Comparison of ENCODE assay signal across 2 cellular contexts in the genomic region with DNA sequence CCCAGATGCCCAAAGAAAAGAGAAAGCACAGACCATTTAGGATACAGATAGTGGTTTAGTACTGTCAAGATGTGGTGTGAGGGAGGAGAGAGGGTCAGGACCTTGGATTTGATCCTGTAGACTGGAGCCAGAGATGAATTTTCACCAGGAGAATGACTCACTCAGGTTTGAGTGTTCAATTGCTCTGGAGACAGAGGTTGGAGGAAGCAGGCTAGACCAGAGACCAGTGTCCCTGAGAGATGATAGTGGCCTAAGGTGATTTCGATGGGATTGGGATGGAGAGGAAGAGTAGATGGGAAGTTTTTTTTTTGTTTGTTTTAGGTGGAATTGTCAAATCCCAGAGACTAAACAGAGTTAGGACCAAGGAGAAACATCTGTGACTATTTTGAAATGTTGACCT.
TF ChIP-seq lines count a peak whose summit lies in the region.

No MANE protein-coding gene starts in this region.

TF ChIP-seq in IMR-90, 13 proteins besides CTCF, POLR2A, EP300 and RAD21:
- TF ChIP-seq, protein P1, sequence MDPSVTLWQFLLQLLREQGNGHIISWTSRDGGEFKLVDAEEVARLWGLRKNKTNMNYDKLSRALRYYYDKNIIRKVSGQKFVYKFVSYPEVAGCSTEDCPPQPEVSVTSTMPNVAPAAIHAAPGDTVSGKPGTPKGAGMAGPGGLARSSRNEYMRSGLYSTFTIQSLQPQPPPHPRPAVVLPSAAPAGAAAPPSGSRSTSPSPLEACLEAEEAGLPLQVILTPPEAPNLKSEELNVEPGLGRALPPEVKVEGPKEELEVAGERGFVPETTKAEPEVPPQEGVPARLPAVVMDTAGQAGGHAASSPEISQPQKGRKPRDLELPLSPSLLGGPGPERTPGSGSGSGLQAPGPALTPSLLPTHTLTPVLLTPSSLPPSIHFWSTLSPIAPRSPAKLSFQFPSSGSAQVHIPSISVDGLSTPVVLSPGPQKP (IDR thresholded peaks at IDR 0.05; ENCODE audit: borderline replicate concordance, low read depth, low read length), result no peak
- TF ChIP-seq CHD1 (IDR thresholded peaks at IDR 0.05; ENCODE audit: low read depth, low read length) (0 out of 2 replicates have a peak, but pooled peaks have one; percentile 9), MAFK (IDR thresholded peaks at IDR 0.05; ENCODE audit: low read depth, low read length) (no peak)

TF ChIP-seq in GM12878, 131 proteins besides CTCF, POLR2A, EP300 and RAD21:
- TF ChIP-seq, protein P2, sequence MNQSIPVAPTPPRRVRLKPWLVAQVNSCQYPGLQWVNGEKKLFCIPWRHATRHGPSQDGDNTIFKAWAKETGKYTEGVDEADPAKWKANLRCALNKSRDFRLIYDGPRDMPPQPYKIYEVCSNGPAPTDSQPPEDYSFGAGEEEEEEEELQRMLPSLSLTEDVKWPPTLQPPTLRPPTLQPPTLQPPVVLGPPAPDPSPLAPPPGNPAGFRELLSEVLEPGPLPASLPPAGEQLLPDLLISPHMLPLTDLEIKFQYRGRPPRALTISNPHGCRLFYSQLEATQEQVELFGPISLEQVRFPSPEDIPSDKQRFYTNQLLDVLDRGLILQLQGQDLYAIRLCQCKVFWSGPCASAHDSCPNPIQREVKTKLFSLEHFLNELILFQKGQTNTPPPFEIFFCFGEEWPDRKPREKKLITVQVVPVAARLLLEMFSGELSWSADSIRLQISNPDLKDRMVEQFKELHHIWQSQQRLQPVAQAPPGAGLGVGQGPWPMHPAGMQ (IDR thresholded peaks at IDR 0.05; ENCODE audit: borderline replicate concordance), result no peak
- TF ChIP-seq, protein P3, sequence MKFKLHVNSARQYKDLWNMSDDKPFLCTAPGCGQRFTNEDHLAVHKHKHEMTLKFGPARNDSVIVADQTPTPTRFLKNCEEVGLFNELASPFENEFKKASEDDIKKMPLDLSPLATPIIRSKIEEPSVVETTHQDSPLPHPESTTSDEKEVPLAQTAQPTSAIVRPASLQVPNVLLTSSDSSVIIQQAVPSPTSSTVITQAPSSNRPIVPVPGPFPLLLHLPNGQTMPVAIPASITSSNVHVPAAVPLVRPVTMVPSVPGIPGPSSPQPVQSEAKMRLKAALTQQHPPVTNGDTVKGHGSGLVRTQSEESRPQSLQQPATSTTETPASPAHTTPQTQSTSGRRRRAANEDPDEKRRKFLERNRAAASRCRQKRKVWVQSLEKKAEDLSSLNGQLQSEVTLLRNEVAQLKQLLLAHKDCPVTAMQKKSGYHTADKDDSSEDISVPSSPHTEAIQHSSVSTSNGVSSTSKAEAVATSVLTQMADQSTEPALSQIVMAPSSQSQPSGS (IDR thresholded peaks at IDR 0.05; ENCODE audit: low read length), result no peak
- TF ChIP-seq, protein P4, sequence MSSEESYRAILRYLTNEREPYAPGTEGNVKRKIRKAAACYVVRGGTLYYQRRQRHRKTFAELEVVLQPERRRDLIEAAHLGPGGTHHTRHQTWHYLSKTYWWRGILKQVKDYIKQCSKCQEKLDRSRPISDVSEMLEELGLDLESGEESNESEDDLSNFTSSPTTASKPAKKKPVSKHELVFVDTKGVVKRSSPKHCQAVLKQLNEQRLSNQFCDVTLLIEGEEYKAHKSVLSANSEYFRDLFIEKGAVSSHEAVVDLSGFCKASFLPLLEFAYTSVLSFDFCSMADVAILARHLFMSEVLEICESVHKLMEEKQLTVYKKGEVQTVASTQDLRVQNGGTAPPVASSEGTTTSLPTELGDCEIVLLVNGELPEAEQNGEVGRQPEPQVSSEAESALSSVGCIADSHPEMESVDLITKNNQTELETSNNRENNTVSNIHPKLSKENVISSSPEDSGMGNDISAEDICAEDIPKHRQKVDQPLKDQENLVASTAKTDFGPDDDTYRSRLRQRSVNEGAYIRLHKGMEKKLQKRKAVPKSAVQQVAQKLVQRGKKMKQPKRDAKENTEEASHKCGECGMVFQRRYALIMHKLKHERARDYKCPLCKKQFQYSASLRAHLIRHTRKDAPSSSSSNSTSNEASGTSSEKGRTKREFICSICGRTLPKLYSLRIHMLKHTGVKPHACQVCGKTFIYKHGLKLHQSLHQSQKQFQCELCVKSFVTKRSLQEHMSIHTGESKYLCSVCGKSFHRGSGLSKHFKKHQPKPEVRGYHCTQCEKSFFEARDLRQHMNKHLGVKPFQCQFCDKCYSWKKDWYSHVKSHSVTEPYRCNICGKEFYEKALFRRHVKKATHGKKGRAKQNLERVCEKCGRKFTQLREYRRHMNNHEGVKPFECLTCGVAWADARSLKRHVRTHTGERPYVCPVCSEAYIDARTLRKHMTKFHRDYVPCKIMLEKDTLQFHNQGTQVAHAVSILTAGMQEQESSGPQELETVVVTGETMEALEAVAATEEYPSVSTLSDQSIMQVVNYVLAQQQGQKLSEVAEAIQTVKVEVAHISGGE (CRISPR knock-in tag; IDR thresholded peaks at IDR 0.05), result no peak
- TF ChIP-seq HDAC2 (IDR thresholded peaks at IDR 0.05) (no peak), NR2F1 (conservative IDR thresholded peaks at IDR 0.05) (no peak)
